ENCODE assay signal across 11 cellular contexts in genomic region chr6:26475823-26476729, GRCh38. TPM values are rescaled to one million over a fixed set of nuclear protein-coding genes. Genes with fewer than 3 reads are reported as not detected.
A peak's percentile ranks its signal among the peaks of the same experiment; 100 is the strongest.
DNase-seq lines count a peak whose midpoint lies in the region; ATAC-seq and TF ChIP-seq lines count a peak whose summit lies in the region.
"Had no signal": no experiment of that assay in that cellular context is flagged by ENCODE, and none has a peak within 500 bp of the region (broad histone marks: within the 10 kb centered on the region; RNA-seq: fewer than 3 reads in every experiment).

No MANE protein-coding gene starts in this region.

- H3K4me3 ChIP-seq in coronary artery (no peak overlapping the region), thyroid gland (replicated peaks in 1 of 3) (no peak overlapping the region)

- H3K9me3 Mint-ChIP-seq in nephron, result no peaks in the 10 kb centered on the region

- peak overlapping the region; percentile 64 to 100 (median 72) for H3K27ac Mint-ChIP-seq in nephron

- H3K27ac ChIP-seq in coronary artery (peak overlapping the region; percentile 59 to 63), foreskin keratinocyte (no peak overlapping the region), thyroid gland (no peak overlapping the region)

- H3K36me3 ChIP-seq in thyroid gland, result no peaks in the 10 kb centered on the region

- 87 to 89% methylated on average over 7 of the region's 7 CpGs for WGBS in thyroid gland, 2 donors

- no peak for ATAC-seq in foreskin keratinocyte
- ATAC-seq in HG03354 (IDR thresholded peaks at IDR 0.05; ENCODE audit: poor library complexity, severe bottlenecking, unreplicated experiment), result no peak
- ATAC-seq in GM21723 (IDR thresholded peaks at IDR 0.05; ENCODE audit: unreplicated experiment), result no peak

- H3K27me3 ChIP-seq in foreskin keratinocyte (no peaks in the 10 kb centered on the region), thyroid gland (no peaks in the 10 kb centered on the region)

- intact Hi-C loops in thyroid gland (cut with DNase I), result no loop called here

- H3K9me3 ChIP-seq in thyroid gland, result no peaks in the 10 kb centered on the region

- H3K27me3 Mint-ChIP-seq in nephron (ENCODE audit: low read depth), result no peaks in the 10 kb centered on the region

- H3K4me1 ChIP-seq in foreskin keratinocyte (no peaks in the 10 kb centered on the region), thyroid gland (no peaks in the 10 kb centered on the region)

- peaks cover 25% of the 10 kb centered on the region for H3K4me1 Mint-ChIP-seq in nephron

- no peak for TF ChIP-seq POLR2A in thyroid gland (IDR thresholded peaks at IDR 0.05)

- TF ChIP-seq CTCF in coronary artery (IDR thresholded peaks at IDR 0.05), result no peak
- TF ChIP-seq CTCF in nephron (IDR thresholded peaks at IDR 0.05; ENCODE audit: unreplicated experiment in 3 of 3), result no peak
- TF ChIP-seq CTCF in foreskin keratinocyte (conservative IDR thresholded peaks at IDR 0.05), result no peak
- TF ChIP-seq CTCF in thyroid gland (IDR thresholded peaks at IDR 0.05), result no peak

- peaks cover 6% of the 10 kb centered on the region for H3K36me3 Mint-ChIP-seq in nephron (ENCODE audit: low read depth)

- peak overlapping the region in 1 of 3 experiments; percentile 37 for H3K4me3 Mint-ChIP-seq in nephron

- DNase-seq in DMS53 (lab: John Stamatoyannopoulos, UW) (peak; percentile 25), M059J (ENCODE audit: low read depth) (peak; percentile 57), coronary artery (ENCODE audit: low spot score) (no peak), foreskin keratinocyte (no peak), thyroid gland (no peak)
- DNase-seq: NCI-H1417 treated with DMSO at 0.1 percent for 48 hours, SHP77 had no signal

RNA-seq across cellular contexts. Expression of gene BTN2A1, which starts 18.3 kb away (rescaled TPM):
- 23.2 and 35.0 TPM in 2 replicates for total RNA-seq in M059J (2014; rRNA removed; shearing (Covaris generic))
- total RNA-seq in foreskin keratinocyte (9.9 and 10.0 TPM in 2 replicates), thyroid gland (10 to 100 TPM in 3 of 4 donors, 1 to 10 TPM in 1; 9.9 to 12.3 (median 11.6) TPM)
- 5.9 and 6.4 TPM in 2 replicates for polyA plus RNA-seq in foreskin keratinocyte

RNA-seq across cellular contexts. Expression of gene BTN1A1, which starts 24.0 kb away (rescaled TPM):
- total RNA-seq in M059J (2014; rRNA removed; shearing (Covaris generic)), result 0.10 TPM in 1 of 2 replicates, not detected in the other
- total RNA-seq in foreskin keratinocyte (not detected in 2 replicates), thyroid gland (not detected)
- polyA plus RNA-seq in foreskin keratinocyte, result not detected in 2 replicates
- total RNA-seq: lung microvascular endothelial cell had no signal

RNA-seq across cellular contexts. Expression of gene BTN3A3, which starts 35.8 kb away (rescaled TPM):
- 29.8 and 33.2 TPM in 2 replicates for total RNA-seq in M059J (2014; rRNA removed; shearing (Covaris generic))
- 5.0 and 5.1 TPM in 2 replicates for total RNA-seq in foreskin keratinocyte
- 2.6 and 2.7 TPM in 2 replicates for polyA plus RNA-seq in foreskin keratinocyte
- 10 to 100 TPM in 3 of 4 donors, 1 to 10 TPM in 1; 7.5 to 19.1 (median 13.9) TPM for total RNA-seq in thyroid gland

Comparison
In these comparisons a context has a peak if more than half of its experiments do, and no peak if none do; other contexts are left out.
1. DNase-seq: peak in DMS53 (single experiment) and M059J (single experiment); none in coronary artery (single experiment), foreskin keratinocyte (0 of 2) and thyroid gland (0 of 2).
2. H3K27ac ChIP-seq: peak in coronary artery (2 of 2); none in foreskin keratinocyte (single experiment) and thyroid gland (0 of 3).